In the genomic region with DNA sequence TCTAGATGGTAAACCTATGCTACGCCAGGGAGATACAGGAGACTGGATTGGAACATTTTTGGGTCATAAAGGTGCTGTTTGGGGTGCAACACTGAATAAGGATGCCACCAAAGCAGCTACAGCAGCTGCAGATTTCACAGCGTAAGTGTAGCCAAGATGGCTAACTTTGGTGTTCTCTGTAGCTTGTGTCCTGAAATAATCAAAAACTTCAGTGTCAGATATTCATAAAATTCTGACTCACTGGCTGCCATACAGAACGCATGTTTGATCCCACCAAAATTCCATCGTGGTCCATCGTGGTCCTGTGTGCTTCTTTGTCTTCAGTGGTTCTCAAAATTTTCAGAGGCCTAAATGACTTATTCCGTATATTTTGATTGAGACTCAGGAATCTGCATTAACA, we compare ENCODE assay signal across 9 cellular contexts. TPM values are rescaled to one million over a fixed set of nuclear protein-coding genes. Genes with fewer than 3 reads are reported as not detected.
DNase-seq lines count a peak whose midpoint lies in the region; ATAC-seq, FAIRE-seq and TF ChIP-seq lines count a peak whose summit lies in the region.
"Had no signal": no experiment of that assay in that cellular context is flagged by ENCODE, and none has a peak within 500 bp of the region (broad histone marks: within the 10 kb centered on the region; RNA-seq: fewer than 3 reads in every experiment).

No MANE protein-coding gene starts in this region.

- intact Hi-C loops in CD14-positive monocyte (cut with micrococcal nuclease), result no loop called here

- H3K9me3 ChIP-seq in MG63 (no peaks in the 10 kb centered on the region), ectodermal cell (ENCODE audit: control insufficient read depth, low read length) (no peaks in the 10 kb centered on the region)

- 48 to 52% methylated on average over 6 of the region's 6 CpGs for WGBS in ectodermal cell, 2 experiments

- H3K4me3 ChIP-seq in MG63 (peak overlapping the region; percentile 94), ectodermal cell (ENCODE audit: insufficient read depth, low read depth, low read length) (peak overlapping the region; percentile 96)

- H3K36me3 ChIP-seq in MG63, result peaks cover 49% of the 10 kb centered on the region
- no peaks in the 10 kb centered on the region for H3K36me3 ChIP-seq in ectodermal cell (ENCODE audit: control insufficient read depth, insufficient read depth, low read length)

- H3K27me3 Mint-ChIP-seq in CD14-positive monocyte (ENCODE audit: low read depth in 3 of 3), result peaks cover 2 to 6% (median 3%) of the 10 kb centered on the region in 3 donors
- H3K27me3 Mint-ChIP-seq in nephron progenitor cell (ENCODE audit: low read depth, poor library complexity), result no peaks in the 10 kb centered on the region

- FAIRE-seq in frontal cortex (lab: Jason Lieb, UNC), result no peak
- FAIRE-seq: TTC549 had no signal

- ATAC-seq in GM21528 (IDR thresholded peaks at IDR 0.05; ENCODE audit: low FRiP score, unreplicated experiment) (no peak), GM18907 (IDR thresholded peaks at IDR 0.05; ENCODE audit: unreplicated experiment) (no peak)

- H3K36me3 Mint-ChIP-seq in CD14-positive monocyte, result peaks cover 38 to 40% of the 10 kb centered on the region in 2 donors
- H3K36me3 Mint-ChIP-seq in nephron progenitor cell (ENCODE audit: low read depth), result peaks cover 37% of the 10 kb centered on the region

- TF ChIP-seq CTCF in CD14-positive monocyte (IDR thresholded peaks at IDR 0.05), result no peak
- no peak for TF ChIP-seq CTCF in nephron progenitor cell (IDR thresholded peaks at IDR 0.05)

- H3K27me3 ChIP-seq in MG63, result no peaks in the 10 kb centered on the region
- H3K27me3 ChIP-seq in ectodermal cell (ENCODE audit: control insufficient read depth, insufficient read depth, low read length, poor library complexity, severe bottlenecking), result no peaks in the 10 kb centered on the region

- H3K4me1 Mint-ChIP-seq in CD14-positive monocyte (peaks cover 32% of the 10 kb centered on the region), nephron progenitor cell (peaks cover 41% of the 10 kb centered on the region)

- peak overlapping the region in 6 of 7 donors; percentile 6 to 99 (median 98) for H3K27ac Mint-ChIP-seq in CD14-positive monocyte
- peak overlapping the region; percentile 100 for H3K27ac Mint-ChIP-seq in nephron progenitor cell

- H3K27ac ChIP-seq in ectodermal cell (ENCODE audit: insufficient read depth, low read depth, low read length, poor library complexity, severe bottlenecking), result no peak overlapping the region

- peak overlapping the region; percentile 94 for H3K4me3 Mint-ChIP-seq in CD14-positive monocyte
- H3K4me3 Mint-ChIP-seq in nephron progenitor cell, result peak overlapping the region; percentile 97

- H3K9me3 Mint-ChIP-seq in CD14-positive monocyte, result no peaks in the 10 kb centered on the region
- H3K9me3 Mint-ChIP-seq in nephron progenitor cell, result no peaks in the 10 kb centered on the region

- DNase-seq in CD14-positive monocyte (ENCODE audit: low spot score), result no peak
- DNase-seq in MG63, result no peak
- no peak for DNase-seq in nephron progenitor cell
- DNase-seq in frontal cortex (ENCODE audit: low spot score in 2 of 2), result no peak
- DNase-seq in NCI-H1092 treated with DMSO at 0.1 percent for 48 hours (lab: John Stamatoyannopoulos, UW), result no peak

- H3K4me1 ChIP-seq in ectodermal cell (ENCODE audit: control insufficient read depth, insufficient read depth, low read length), result peaks cover 5% of the 10 kb centered on the region

RNA-seq across cellular contexts. Expression of gene STRAP, which starts 1.3 kb away (rescaled TPM):
- 100 to 1,000 TPM in 1 of 2 donors, 10 to 100 TPM in 1; 98.2 to 111 TPM for polyA plus RNA-seq in CD14-positive monocyte
- 261 and 422 TPM in 2 replicates for total RNA-seq in MG63 (2014; rRNA removed; shearing (Covaris generic); ENCODE audit: low replicate concordance)
- 266 TPM for polyA plus RNA-seq in ectodermal cell (2013, experiment 1 of 4)
- 282 TPM for polyA plus RNA-seq in ectodermal cell (2013, experiment 2 of 4)
- polyA plus RNA-seq in ectodermal cell (2013, experiment 3 of 4), result 193 TPM
- polyA plus RNA-seq in ectodermal cell (2013, experiment 4 of 4), result 201 TPM
- 74.2 TPM for total RNA-seq in frontal cortex

RNA-seq across cellular contexts. Expression of gene DERA, which starts 27.6 kb away (rescaled TPM):
- polyA plus RNA-seq in CD14-positive monocyte, result 10 to 100 TPM; 83.6 to 84.2 TPM
- 45.5 and 97.3 TPM in 2 replicates for total RNA-seq in MG63 (2014; rRNA removed; shearing (Covaris generic); ENCODE audit: low replicate concordance)
- polyA plus RNA-seq in ectodermal cell (2013, experiment 1 of 4), result 88.5 TPM
- 94.2 TPM for polyA plus RNA-seq in ectodermal cell (2013, experiment 2 of 4)
- 77.4 TPM for polyA plus RNA-seq in ectodermal cell (2013, experiment 3 of 4)
- polyA plus RNA-seq in ectodermal cell (2013, experiment 4 of 4), result 82.0 TPM
- 22.4 TPM for total RNA-seq in frontal cortex
